Comparison of ENCODE assay signal across 8 cellular contexts in the genomic region with DNA sequence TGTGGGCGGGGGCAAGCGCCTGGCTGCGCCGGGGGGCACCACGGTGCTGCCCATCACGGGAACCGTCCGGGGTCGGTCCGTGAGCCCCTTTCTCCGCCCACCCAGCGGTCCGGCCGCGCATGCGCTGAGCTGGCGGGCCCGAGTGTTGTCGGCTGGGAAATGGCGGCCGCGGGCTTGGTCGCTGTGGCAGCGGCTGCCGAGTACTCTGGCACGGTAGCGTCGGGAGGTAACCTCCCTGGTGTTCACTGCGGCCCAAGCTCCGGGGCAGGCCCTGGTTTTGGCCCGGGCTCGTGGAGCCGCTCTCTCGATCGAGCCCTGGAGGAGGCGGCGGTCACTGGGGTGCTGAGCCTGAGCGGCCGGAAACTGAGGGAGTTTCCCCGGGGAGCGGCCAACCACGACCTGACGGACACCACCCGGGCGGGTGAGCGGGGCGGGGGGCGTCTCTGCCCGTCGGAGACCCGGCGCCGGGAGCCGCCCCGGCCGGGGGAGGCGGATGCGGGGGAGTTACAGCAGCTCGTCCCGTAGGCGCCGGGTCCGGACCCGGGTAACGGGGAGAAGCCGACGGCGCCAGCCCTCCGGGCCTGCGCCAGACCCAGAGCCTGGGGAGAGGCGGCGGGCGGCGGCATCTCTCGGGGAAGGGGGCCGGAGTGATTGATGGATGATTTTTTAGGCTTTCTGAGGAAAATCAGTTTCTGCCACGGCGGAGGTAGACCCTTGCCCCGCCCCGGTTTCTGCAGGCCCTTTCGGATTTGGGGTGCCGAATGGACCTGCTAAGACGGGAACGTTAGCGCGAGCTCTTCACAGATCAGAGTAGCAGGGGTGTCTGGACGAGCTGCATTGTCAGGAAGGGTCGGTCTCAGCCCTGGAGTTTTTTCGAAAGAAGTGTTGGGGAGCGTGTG. TPM values are rescaled to one million over a fixed set of nuclear protein-coding genes. Genes with fewer than 3 reads are reported as not detected.
DNase-seq lines count a peak whose midpoint lies in the region; ATAC-seq and TF ChIP-seq lines count a peak whose summit lies in the region.

Gene LRCH3 (plus strand): TSS at position 135 of the 899 bp plus-strand sequence. CDS start 25 bp downstream, at position 160.

- H3K27me3 ChIP-seq in esophagus squamous epithelium (no peaks in the 10 kb centered on the region), muscle layer of duodenum (ENCODE audit: low read depth, low read length) (no peaks in the 10 kb centered on the region)

- intact Hi-C loops in esophagus squamous epithelium (cut with DNase I) = no loop called here

- H3K9me3 ChIP-seq in esophagus squamous epithelium (no peaks in the 10 kb centered on the region), muscle layer of duodenum (ENCODE audit: control insufficient read depth in 1 of 2, low read length in 2 of 2) (no peaks in the 10 kb centered on the region)

- H3K27ac ChIP-seq in esophagus squamous epithelium = peak within 1 kb of the TSS; percentile 96 to 99 (median 98)
- H3K27ac ChIP-seq in muscle layer of duodenum (ENCODE audit: low read length) = peak within 1 kb of the TSS; percentile 91

- H3K4me3 ChIP-seq in esophagus squamous epithelium (peak within 1 kb of the TSS; percentile 64 to 98 (median 92)), muscle layer of duodenum (ENCODE audit: low read depth in 1 of 2, low read length in 2 of 2) (peak within 1 kb of the TSS; percentile 85 to 94)

- DNase-seq in DMS153 (lab: John Stamatoyannopoulos, UW) = peak; percentile 61
- DNase-seq in activated T-cell treated with anti-CD3 and anti-CD28 coated beads, Interleukin-2, amount 50 U/mL, for 72 hours = peak; percentile 88 to 93
- no peak for DNase-seq in esophagus squamous epithelium (lab: John Stamatoyannopoulos, UW)
- peak; percentile 63 for DNase-seq in stimulated activated CD8-positive, alpha-beta memory T cell treated with anti-CD3 and anti-CD28 coated beads, Interleukin-7, amount 100 ng/mL, for 24 hours (ENCODE audit: low read depth)

- H3K4me1 Mint-ChIP-seq in IgD-negative memory B cell = peaks cover 32 to 44% (median 44%) of the 10 kb centered on the region in 3 donors
- H3K4me1 Mint-ChIP-seq in activated T-cell treated with anti-CD3 and anti-CD28 coated beads, Interleukin-2, amount 50 U/mL, for 72 hours (ENCODE audit: low read depth) = peaks cover 47% of the 10 kb centered on the region

- H3K4me1 ChIP-seq in esophagus squamous epithelium (peaks cover 0 to 62% (median 13%) of the 10 kb centered on the region in 3 donors), muscle layer of duodenum (ENCODE audit: control insufficient read depth in 1 of 2, insufficient read depth in 2 of 2, low read length in 2 of 2) (peaks cover 0 to 17% of the 10 kb centered on the region in 2 donors)

- peak; percentile 75 for ATAC-seq in GM21528 (IDR thresholded peaks at IDR 0.05; ENCODE audit: low FRiP score, unreplicated experiment)
- ATAC-seq in activated T-cell treated with anti-CD3 and anti-CD28 coated beads, Interleukin-2, amount 50 U/mL, for 72 hours (replicated peaks in 1 of 2) = peak; percentile 79 to 80

- H3K27ac Mint-ChIP-seq in IgD-negative memory B cell = peak within 1 kb of the TSS; percentile 98 to 99 (median 99)
- peak within 1 kb of the TSS; percentile 99 for H3K27ac Mint-ChIP-seq in activated T-cell treated with anti-CD3 and anti-CD28 coated beads, Interleukin-2, amount 50 U/mL, for 72 hours

- H3K36me3 ChIP-seq in esophagus squamous epithelium (peaks cover 0 to 4% (median 0%) of the 10 kb centered on the region in 3 donors), muscle layer of duodenum (ENCODE audit: control insufficient read depth in 1 of 2, insufficient read depth in 2 of 2, low read length in 2 of 2) (peaks cover 0 to 9% of the 10 kb centered on the region in 2 donors)

- no peaks in the 10 kb centered on the region for H3K36me3 Mint-ChIP-seq in IgD-negative memory B cell
- peaks cover 7 to 8% of the 10 kb centered on the region in 2 donors for H3K36me3 Mint-ChIP-seq in activated T-cell treated with anti-CD3 and anti-CD28 coated beads, Interleukin-2, amount 50 U/mL, for 72 hours (ENCODE audit: insufficient read depth in 2 of 2)

- WGBS in esophagus squamous epithelium, 2 donors = 0% methylated on average over 12 to 27 of the region's 90 CpGs

- TF ChIP-seq CTCF in esophagus squamous epithelium (IDR thresholded peaks at IDR 0.05) = no peak

- no peaks in the 10 kb centered on the region for H3K9me3 Mint-ChIP-seq in IgD-negative memory B cell
- H3K9me3 Mint-ChIP-seq in activated T-cell treated with anti-CD3 and anti-CD28 coated beads, Interleukin-2, amount 50 U/mL, for 72 hours = no peaks in the 10 kb centered on the region

- no peaks in the 10 kb centered on the region for H3K27me3 Mint-ChIP-seq in IgD-negative memory B cell
- no peaks in the 10 kb centered on the region for H3K27me3 Mint-ChIP-seq in activated T-cell treated with anti-CD3 and anti-CD28 coated beads, Interleukin-2, amount 50 U/mL, for 72 hours (ENCODE audit: low read depth)

- peak in 3 of 4 donors; percentile 34 to 78 (median 73) for TF ChIP-seq POLR2A in esophagus squamous epithelium (IDR thresholded peaks at IDR 0.05)

- H3K4me3 Mint-ChIP-seq in IgD-negative memory B cell = peak within 1 kb of the TSS; percentile 97 to 99 (median 98)
- peak within 1 kb of the TSS; percentile 88 to 96 for H3K4me3 Mint-ChIP-seq in activated T-cell treated with anti-CD3 and anti-CD28 coated beads, Interleukin-2, amount 50 U/mL, for 72 hours

TF ChIP-seq in PFSK-1, 5 proteins besides CTCF, POLR2A, EP300 and RAD21:
- peak; percentile 83 for TF ChIP-seq POLR2AphosphoS5 (IDR thresholded peaks at IDR 0.05; ENCODE audit: low read depth, low read length)
- 0 out of 4 replicates have a peak, but pooled peaks of 1 of the 2 experiments have one; percentile 27 for TF ChIP-seq REST (IDR thresholded peaks at IDR 0.05; ENCODE audit: insufficient read depth in 1 of 2, low read depth in 2 of 2, low read length in 2 of 2)
- TF ChIP-seq SIN3A (IDR thresholded peaks at IDR 0.05; ENCODE audit: borderline replicate concordance, insufficient read depth, low read length) = no peak
- peak; percentile 56; the same call in 1 of the 2 replicates for TF ChIP-seq TAF1 (IDR thresholded peaks at IDR 0.05; ENCODE audit: borderline replicate concordance, insufficient read depth, low read length)
- peak; percentile 80 for TF ChIP-seq FOXP2 (optimal IDR thresholded peaks at IDR 0.05; ENCODE audit: borderline replicate concordance, extremely low read depth, extremely low read length, insufficient read depth)
TF ChIP-seq in PFSK-1: peak in this region for 4.

RNA-seq across cellular contexts. Expression of gene LRCH3, which starts in this region (rescaled TPM):
- 24.3 TPM for polyA plus RNA-seq in IgD-negative memory B cell
- 8.6 TPM for polyA plus RNA-seq in PFSK-1 (2012; ENCODE audit: insufficient read length, low read depth)
- 10 to 100 TPM; 67.2 to 68.1 TPM for total RNA-seq in activated T-cell treated with anti-CD3 and anti-CD28 coated beads, Interleukin-2, amount 50 U/mL, for 72 hours
- 100 to 1,000 TPM in 1 of 4 donors, 10 to 100 TPM in 3; 15.0 to 197 (median 23.2) TPM for total RNA-seq in esophagus squamous epithelium
